Comparison of ENCODE assay signal across 8 cellular contexts in genomic region chr1:178724734-178725602, GRCh38. TPM values are rescaled to one million over a fixed set of nuclear protein-coding genes. Genes with fewer than 3 reads are reported as not detected.
A peak's percentile ranks its signal among the peaks of the same experiment; 100 is the strongest.
DNase-seq lines count a peak whose midpoint lies in the region; ATAC-seq and TF ChIP-seq lines count a peak whose summit lies in the region.

A gene with protein sequence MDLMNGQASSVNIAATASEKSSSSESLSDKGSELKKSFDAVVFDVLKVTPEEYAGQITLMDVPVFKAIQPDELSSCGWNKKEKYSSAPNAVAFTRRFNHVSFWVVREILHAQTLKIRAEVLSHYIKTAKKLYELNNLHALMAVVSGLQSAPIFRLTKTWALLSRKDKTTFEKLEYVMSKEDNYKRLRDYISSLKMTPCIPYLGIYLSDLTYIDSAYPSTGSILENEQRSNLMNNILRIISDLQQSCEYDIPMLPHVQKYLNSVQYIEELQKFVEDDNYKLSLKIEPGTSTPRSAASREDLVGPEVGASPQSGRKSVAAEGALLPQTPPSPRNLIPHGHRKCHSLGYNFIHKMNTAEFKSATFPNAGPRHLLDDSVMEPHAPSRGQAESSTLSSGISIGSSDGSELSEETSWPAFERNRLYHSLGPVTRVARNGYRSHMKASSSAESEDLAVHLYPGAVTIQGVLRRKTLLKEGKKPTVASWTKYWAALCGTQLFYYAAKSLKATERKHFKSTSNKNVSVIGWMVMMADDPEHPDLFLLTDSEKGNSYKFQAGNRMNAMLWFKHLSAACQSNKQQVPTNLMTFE (plus strand): TSS chr1:178725244. CDS start chr1:178776765, 51,521 bp downstream.

- no peaks in the 10 kb centered on the region for H3K9me3 Mint-ChIP-seq in activated naive CD8-positive, alpha-beta T cell (ENCODE audit: low read depth)
- no peaks in the 10 kb centered on the region for H3K9me3 Mint-ChIP-seq in osteocyte (ENCODE audit: unreplicated experiment)

- H3K27me3 Mint-ChIP-seq in activated naive CD8-positive, alpha-beta T cell = no peaks in the 10 kb centered on the region
- no peaks in the 10 kb centered on the region for H3K27me3 Mint-ChIP-seq in osteocyte (ENCODE audit: unreplicated experiment)

- H3K27ac ChIP-seq in tibial artery = peak within 1 kb of the TSS; percentile 14 to 39

- no peaks in the 10 kb centered on the region for H3K27me3 ChIP-seq in tibial artery

- no peaks in the 10 kb centered on the region for H3K36me3 ChIP-seq in tibial artery

- H3K36me3 Mint-ChIP-seq in activated naive CD8-positive, alpha-beta T cell = no peaks in the 10 kb centered on the region
- H3K36me3 Mint-ChIP-seq in osteocyte (ENCODE audit: unreplicated experiment) = no peaks in the 10 kb centered on the region

- H3K4me1 ChIP-seq in tibial artery = peaks cover 0 to 14% (median 8%) of the 10 kb centered on the region in 4 donors

- ATAC-seq in GM21576 (IDR thresholded peaks at IDR 0.05; ENCODE audit: unreplicated experiment) = peak; percentile 59

- H3K4me1 Mint-ChIP-seq in activated naive CD8-positive, alpha-beta T cell (ENCODE audit: low read depth) = peaks cover 26% of the 10 kb centered on the region
- peaks cover 19% of the 10 kb centered on the region for H3K4me1 Mint-ChIP-seq in osteocyte (ENCODE audit: unreplicated experiment)

- H3K27ac Mint-ChIP-seq in activated naive CD8-positive, alpha-beta T cell = peak within 1 kb of the TSS; percentile 64
- peak within 1 kb of the TSS; percentile 45 for H3K27ac Mint-ChIP-seq in osteocyte (ENCODE audit: unreplicated experiment)

- TF ChIP-seq CTCF in osteocyte (IDR thresholded peaks at IDR 0.05) = no peak
- no peak for TF ChIP-seq CTCF in tibial artery (IDR thresholded peaks at IDR 0.05)

- DNase-seq in DMS79 treated with DMSO at 0.1 percent for 48 hours (lab: John Stamatoyannopoulos, UW) (peak; percentile 26), SK-MEL-5 (ENCODE audit: low read depth, low spot score) (peak; percentile 77), glomerular visceral epithelial cell (ENCODE audit: extremely low spot score) (peak; percentile 85), osteocyte (ENCODE audit: extremely low spot score, unreplicated experiment) (peak; percentile 86), tibial artery (peak; percentile 43 to 71)
- peak; percentile 56 for DNase-seq in Jurkat, Clone E6-1 (ENCODE audit: low read depth, low spot score)

- intact Hi-C loops in tibial artery (cut with DNase I; ENCODE audit: low total_unique reads) = no loop called here

- in situ Hi-C loops in SK-MEL-5 (cut with HindIII; ENCODE audit: low pct_unique_long_range_greater_than_20kb, low sequenced_read_pairs) = no loop called here

- no peaks in the 10 kb centered on the region for H3K9me3 ChIP-seq in tibial artery

- peak within 1 kb of the TSS; percentile 88 for H3K4me3 Mint-ChIP-seq in activated naive CD8-positive, alpha-beta T cell
- H3K4me3 Mint-ChIP-seq in osteocyte (ENCODE audit: unreplicated experiment) = peak within 1 kb of the TSS; percentile 80

- peak within 1 kb of the TSS; percentile 71 for H3K4me3 ChIP-seq in Jurkat, Clone E6-1 (ENCODE audit: low read length)
- H3K4me3 ChIP-seq in tibial artery = peak within 1 kb of the TSS; percentile 63 to 71

RNA-seq across cellular contexts. Expression of the gene that starts here (rescaled TPM):
- polyA plus RNA-seq in Jurkat, Clone E6-1 (2012; ENCODE audit: insufficient read depth, insufficient read length) = 6.9 TPM
- 14.7 and 22.1 TPM in 2 replicates for total RNA-seq in SK-MEL-5 (2014; rRNA removed; shearing (Covaris generic))
- 8.2 and 10.9 TPM in 2 replicates for polyA plus RNA-seq in SK-MEL-5 (2015; cell fraction: cytosol; rRNA removed)
- 55.6 and 71.6 TPM in 2 replicates for polyA plus RNA-seq in SK-MEL-5 (2015; cell fraction: nucleus; rRNA removed)
- 6.5 and 8.4 TPM in 2 replicates for total RNA-seq in osteocyte

Comparison
In these comparisons a context has a peak if more than half of its experiments do, and no peak if none do; other contexts are left out.
1. Peak in every context shown above with its lines: DNase-seq, ATAC-seq, H3K4me3 ChIP-seq and H3K27ac ChIP-seq.
2. DNase-seq: peak in every context shown above with its lines; median percentile 86 in osteocyte; 85 in glomerular visceral epithelial cell; 77 in SK-MEL-5; 57 in tibial artery; 56 in Jurkat, Clone E6-1; 26 in DMS79 treated with DMSO at 0.1 percent for 48 hours.